Comparison of ENCODE assay signal across 14 cellular contexts in the genomic region with DNA sequence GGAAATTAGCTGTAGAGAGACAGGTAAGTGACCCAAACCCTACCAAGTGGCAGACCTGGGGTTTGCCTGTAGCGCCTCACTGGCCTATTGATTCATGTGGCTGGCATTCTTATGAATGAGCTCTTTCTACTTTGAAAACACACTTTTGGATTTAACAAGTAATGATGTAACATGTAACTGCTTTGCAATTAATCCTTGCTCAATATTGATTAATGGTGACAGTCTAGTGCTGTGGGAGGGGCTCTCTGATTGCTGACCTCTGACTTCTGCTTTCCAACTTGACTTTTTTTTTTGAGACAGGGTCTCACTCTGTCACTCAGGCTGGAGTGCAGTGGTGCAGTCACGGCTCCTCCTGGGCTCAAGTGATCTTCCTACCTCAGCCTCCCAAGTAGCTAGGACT.
DNase-seq lines count a peak whose midpoint lies in the region; ATAC-seq and TF ChIP-seq lines count a peak whose summit lies in the region.
"Had no signal": no experiment of that assay in that cellular context is flagged by ENCODE, and none has a peak within 500 bp of the region (broad histone marks: within the 10 kb centered on the region; RNA-seq: fewer than 3 reads in every experiment).

No MANE protein-coding gene starts in this region.

- no peaks in the 10 kb centered on the region for H3K27me3 ChIP-seq in body of pancreas
- H3K27me3 ChIP-seq: spleen had no signal

- H3K4me3 ChIP-seq in NB4 (ENCODE audit: low read depth, low read length) (no peak overlapping the region), body of pancreas (no peak overlapping the region)
- H3K4me3 ChIP-seq: spleen had no signal

- H3K27ac ChIP-seq in body of pancreas, result peak overlapping the region in 3 of 4 donors; percentile 52 to 57 (median 55)
- H3K27ac ChIP-seq: spleen had no signal

- no peaks in the 10 kb centered on the region for H3K36me3 ChIP-seq in body of pancreas (replicated peaks in 1 of 2; ENCODE audit: insufficient read depth in 1 of 2, low read depth in 2 of 2)
- H3K36me3 ChIP-seq: spleen had no signal

- DNase-seq in Caki2 (ENCODE audit: low read depth) (peak; percentile 36), NB4 (ENCODE audit: low read depth) (peak; percentile 15), body of pancreas (peak in 3 of 4 donors; percentile 8 to 19 (median 11)), retina (peak; percentile 47), SK-N-DZ (ENCODE audit: low spot score) (no peak), HPDE6-E6E7 (ENCODE audit: extremely low spot score) (no peak)
- DNase-seq: activated CD4-positive, alpha-beta T cell treated with anti-CD3 and anti-CD28 coated beads for 1 hour; AML-193; left ventricle myocardium superior; NCI-H226; spleen had no signal

- WGBS in body of pancreas, 2 donors, result 53 to 66% methylated on average over 2 of the region's 2 CpGs

- intact Hi-C loops in body of pancreas (cut with DNase I), result no loop called here

- no peaks in the 10 kb centered on the region for H3K9me3 ChIP-seq in body of pancreas
- H3K9me3 ChIP-seq: spleen had no signal

- TF ChIP-seq CTCF in NB4 (IDR thresholded peaks at IDR 0.05; ENCODE audit: low read depth, low read length) (no peak), body of pancreas (IDR thresholded peaks at IDR 0.05) (no peak)

- in situ Hi-C loops in Caki2 (cut with HindIII; ENCODE audit: low pct_unique_long_range_greater_than_20kb, low sequenced_read_pairs), result no loop called here

- ATAC-seq in body of pancreas, result peak; percentile 81
- ATAC-seq in GM21381 (IDR thresholded peaks at IDR 0.05; ENCODE audit: unreplicated experiment), result no peak
- no peak for ATAC-seq in GM21526 (IDR thresholded peaks at IDR 0.05; ENCODE audit: low FRiP score, unreplicated experiment)
- ATAC-seq: esophagus mucosa, left ventricle myocardium superior had no signal

- no peak for TF ChIP-seq POLR2A in NB4 (IDR thresholded peaks at IDR 0.05; ENCODE audit: extremely low read depth, insufficient read length)
- TF ChIP-seq POLR2A in body of pancreas (IDR thresholded peaks at IDR 0.05), result no peak

- peaks cover 11% of the 10 kb centered on the region for H3K4me1 ChIP-seq in body of pancreas
- H3K4me1 ChIP-seq: spleen had no signal

Comparison
In these comparisons a context has a peak if more than half of its experiments do, and no peak if none do; other contexts are left out.
1. DNase-seq: peak in Caki2 (single experiment), NB4 (single experiment), body of pancreas (3 of 4) and retina (single experiment); none in SK-N-DZ (single experiment) and HPDE6-E6E7 (single experiment).